In genomic region chr2:16328521-16329190, GRCh38 we compare ENCODE assay signal across 19 cellular contexts.
A peak's percentile ranks its signal among the peaks of the same experiment; 100 is the strongest.
DNase-seq lines count a peak whose midpoint lies in the region; ATAC-seq and TF ChIP-seq lines count a peak whose summit lies in the region.
"Had no signal": no experiment of that assay in that cellular context is flagged by ENCODE, and none has a peak within 500 bp of the region (broad histone marks: within the 10 kb centered on the region; RNA-seq: fewer than 3 reads in every experiment).

No MANE protein-coding gene starts in this region.

- H3K4me3 ChIP-seq in Caco-2 (ENCODE audit: low read depth, low read length) (no peak overlapping the region), osteoblast (ENCODE audit: insufficient read depth, low read length) (no peak overlapping the region)

- no peak overlapping the region for H3K27ac ChIP-seq in osteoblast (ENCODE audit: low read depth, low read length)
- H3K27ac ChIP-seq: C4-2B had no signal

- H3K27me3 ChIP-seq in Caco-2 (replicated peaks; ENCODE audit: control insufficient read depth, insufficient read depth, low read length) (no peaks in the 10 kb centered on the region), osteoblast (ENCODE audit: insufficient read depth, low read length) (no peaks in the 10 kb centered on the region)

- no peak for ATAC-seq in HG02571 (IDR thresholded peaks at IDR 0.05; ENCODE audit: unreplicated experiment)
- ATAC-seq: HCT116, HepG2 had no signal

- H3K9me3 ChIP-seq in Caco-2, result no peaks in the 10 kb centered on the region
- H3K9me3 ChIP-seq in osteoblast (ENCODE audit: low read depth, low read length), result no peaks in the 10 kb centered on the region

- H3K9me3 Mint-ChIP-seq in Caco-2 (ENCODE audit: unreplicated experiment), result peaks cover 19% of the 10 kb centered on the region
- H3K9me3 Mint-ChIP-seq in nephron progenitor cell, result no peaks in the 10 kb centered on the region
- H3K9me3 Mint-ChIP-seq: CD4-positive, alpha-beta T cell had no signal

- H3K79me2 ChIP-seq in osteoblast (ENCODE audit: insufficient read depth, low read length), result no peaks in the 10 kb centered on the region

- H3K4me1 Mint-ChIP-seq in Caco-2 (ENCODE audit: low read depth, unreplicated experiment), result peaks cover 85% of the 10 kb centered on the region
- peaks cover 96% of the 10 kb centered on the region for H3K4me1 Mint-ChIP-seq in nephron progenitor cell
- H3K4me1 Mint-ChIP-seq: IgD-negative memory B cell had no signal

- in situ Hi-C loops in KBM-7 (cut with MboI; ENCODE audit: low pct_unique_long_range_greater_than_20kb, low sequenced_read_pairs), result no loop called here

- H3K27ac Mint-ChIP-seq in Caco-2 (ENCODE audit: unreplicated experiment) (peak overlapping the region; percentile 98), nephron progenitor cell (peak overlapping the region; percentile 98)
- H3K27ac Mint-ChIP-seq: CD4-positive, alpha-beta T cell; HFFc6 had no signal

- peaks cover 12% of the 10 kb centered on the region for H3K36me3 Mint-ChIP-seq in Caco-2 (ENCODE audit: insufficient read depth, unreplicated experiment)
- no peaks in the 10 kb centered on the region for H3K36me3 Mint-ChIP-seq in nephron progenitor cell (ENCODE audit: low read depth)
- H3K36me3 Mint-ChIP-seq: IgD-negative memory B cell had no signal

- H3K27me3 Mint-ChIP-seq in Caco-2 (ENCODE audit: insufficient read depth, unreplicated experiment), result no peaks in the 10 kb centered on the region
- peaks cover under 1% of the 10 kb centered on the region for H3K27me3 Mint-ChIP-seq in nephron progenitor cell (ENCODE audit: low read depth, poor library complexity)
- H3K27me3 Mint-ChIP-seq: CD4-positive, alpha-beta T cell had no signal

- intact Hi-C loops in Caco-2 (cut with micrococcal nuclease; ENCODE audit: unreplicated experiment), result loop anchor here (10.0 kb wide), 1 partner anchor 544 kb away; no protein-coding TSS in a partner anchor

- H3K4me1 ChIP-seq in Caco-2 (peaks cover 73% of the 10 kb centered on the region), osteoblast (ENCODE audit: insufficient read depth, low read length) (no peaks in the 10 kb centered on the region)

- no TSS peak for BruUV-seq in Caco-2 (replicated peaks; lab: Mats Ljungman, UMichigan)

- no peak overlapping the region for H2AFZ ChIP-seq in osteoblast (ENCODE audit: low read length)

- no peaks in the 10 kb centered on the region for H4K20me1 ChIP-seq in osteoblast (ENCODE audit: insufficient read depth, low read length)

- no peak overlapping the region for H3K4me2 ChIP-seq in osteoblast (ENCODE audit: insufficient read depth, low read length)

- CTCF ChIA-PET in Caco-2 (lab: Charles Lee), result no interaction called here

- no peak for DNase-seq in Caco-2
- peak; percentile 3 for DNase-seq in KBM-7
- DNase-seq in nephron progenitor cell, result no peak
- DNase-seq in osteoblast (ENCODE audit: insufficient read length, low spot score, missing footprints), result peak; percentile 22
- no peak for DNase-seq in NCI-H446 treated with DMSO at 0.1 percent for 48 hours (lab: John Stamatoyannopoulos, UW)
- no peak for DNase-seq in mucosa of gallbladder (ENCODE audit: low spot score)
- DNase-seq: ACHN; CD4-positive, alpha-beta T cell; DND-41; EL; GOT3; H7; HFFc6; KG1 had no signal

- H3K36me3 ChIP-seq in Caco-2 (ENCODE audit: control insufficient read depth, insufficient read depth, low read length) (no peaks in the 10 kb centered on the region), osteoblast (ENCODE audit: insufficient read depth, low read length) (no peaks in the 10 kb centered on the region)

- TF ChIP-seq CTCF in Caco-2 (IDR thresholded peaks at IDR 0.05; ENCODE audit: insufficient read depth in 1 of 2, low read depth in 1 of 2, low read length in 1 of 2, severe bottlenecking in 1 of 2, unreplicated experiment in 1 of 2) (no peak), nephron progenitor cell (IDR thresholded peaks at IDR 0.05) (no peak), osteoblast (IDR thresholded peaks at IDR 0.05; ENCODE audit: extremely low read depth, low read depth, low read length) (no peak)

- POLR2A ChIA-PET in Caco-2 (lab: Charles Lee), result no interaction called here

- H3K4me3 Mint-ChIP-seq in Caco-2 (ENCODE audit: unreplicated experiment) (peak overlapping the region; percentile 58), nephron progenitor cell (no peak overlapping the region)
- H3K4me3 Mint-ChIP-seq: CD4-positive, alpha-beta T cell; HFFc6; IgD-negative memory B cell had no signal

Comparison
In these comparisons a context has a peak if more than half of its experiments do, and no peak if none do; other contexts are left out.
1. DNase-seq: peak in KBM-7 (single experiment) and osteoblast (single experiment); none in Caco-2 (0 of 2), nephron progenitor cell (single experiment), NCI-H446 treated with DMSO at 0.1 percent for 48 hours (single experiment) and mucosa of gallbladder (single experiment).